In the genomic region with DNA sequence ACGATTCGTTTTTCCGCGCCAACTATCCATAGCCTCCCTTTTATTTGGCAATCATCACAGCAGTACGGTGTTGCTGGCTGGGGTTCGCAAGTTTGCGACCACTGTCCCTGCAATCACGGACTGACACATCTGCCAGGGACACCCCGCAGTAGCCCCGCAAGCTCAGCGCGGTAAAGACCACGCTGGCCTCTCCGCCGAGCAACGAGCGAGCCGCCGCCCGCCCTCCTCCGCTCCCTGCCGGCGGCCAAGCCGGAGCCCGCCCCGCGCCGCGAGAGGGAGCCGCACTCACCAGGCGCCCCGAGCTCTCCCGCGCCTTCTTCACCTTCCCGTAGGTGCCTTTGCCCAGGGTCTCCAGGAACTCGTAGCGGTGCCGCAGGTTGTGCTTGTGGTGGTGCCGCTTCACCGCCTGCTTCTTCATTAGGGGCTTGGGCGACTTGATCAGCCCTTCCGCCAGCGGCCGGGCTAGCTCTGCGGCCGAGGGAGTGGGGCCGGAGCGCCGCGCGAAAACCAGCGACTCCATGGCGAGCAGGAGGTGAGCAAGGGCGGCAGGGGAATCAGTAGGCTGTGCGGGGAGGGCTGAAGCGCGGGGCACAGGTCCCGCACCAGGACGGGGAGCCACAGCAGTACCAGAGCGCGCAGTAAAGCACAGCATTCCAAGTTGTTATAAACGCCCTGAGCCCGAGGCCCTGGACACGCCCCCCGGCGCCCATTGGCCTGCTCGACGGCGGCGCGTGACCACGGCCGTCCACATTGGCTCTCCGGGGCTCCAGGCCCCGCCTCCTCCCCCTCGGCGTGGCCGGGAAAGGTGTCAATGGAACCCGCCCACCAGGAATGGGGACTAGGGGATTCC, we compare ENCODE assay signal across 8 cellular contexts. TPM values are rescaled to one million over a fixed set of nuclear protein-coding genes. Genes with fewer than 3 reads are reported as not detected.
DNase-seq lines count a peak whose midpoint lies in the region; ATAC-seq and TF ChIP-seq lines count a peak whose summit lies in the region.

A gene (minus strand): TSS at position 637 of the 850 bp plus-strand sequence. CDS start 117 bp downstream, at position 520.

- H3K27ac ChIP-seq in suprapubic skin, result peak within 1 kb of the TSS; percentile 78

- 2% methylated on average over 24 of the region's 79 CpGs for WGBS in suprapubic skin

- no peaks in the 10 kb centered on the region for H3K9me3 Mint-ChIP-seq in activated naive CD8-positive, alpha-beta T cell treated with anti-CD3 and anti-CD28 coated beads, Interleukin-2, amount 10 ng/mL, durations not matched to agents 7 days and 5 days

- peak within 1 kb of the TSS; percentile 46 for H3K4me3 ChIP-seq in GM08714 (ENCODE audit: low read length)
- H3K4me3 ChIP-seq in suprapubic skin, result peak within 1 kb of the TSS; percentile 67

- no peaks in the 10 kb centered on the region for H3K36me3 Mint-ChIP-seq in activated naive CD8-positive, alpha-beta T cell treated with anti-CD3 and anti-CD28 coated beads, Interleukin-2, amount 10 ng/mL, durations not matched to agents 7 days and 5 days

- intact Hi-C loops in head of caudate nucleus (cut with DNase I), result no loop called here

- no peaks in the 10 kb centered on the region for H3K9me3 ChIP-seq in suprapubic skin

- H3K4me3 Mint-ChIP-seq in activated naive CD8-positive, alpha-beta T cell treated with anti-CD3 and anti-CD28 coated beads, Interleukin-2, amount 10 ng/mL, durations not matched to agents 7 days and 5 days, result peak within 1 kb of the TSS; percentile 87

- peak; percentile 17 to 25 for TF ChIP-seq POLR2A in suprapubic skin (IDR thresholded peaks at IDR 0.05)

- ATAC-seq in activated naive CD8-positive, alpha-beta T cell treated with anti-CD3 and anti-CD28 coated beads, Interleukin-2, amount 10 ng/mL, durations not matched to agents 7 days and 5 days (ENCODE audit: low read depth), result peak; percentile 79
- peak; percentile 89 for ATAC-seq in omental fat pad (ENCODE audit: low FRiP score)
- ATAC-seq in GM19463 (IDR thresholded peaks at IDR 0.05; ENCODE audit: unreplicated experiment), result no peak

- TF ChIP-seq EP300 in suprapubic skin (IDR thresholded peaks at IDR 0.05), result no peak

- peak within 1 kb of the TSS; percentile 77 for H3K27ac Mint-ChIP-seq in activated naive CD8-positive, alpha-beta T cell treated with anti-CD3 and anti-CD28 coated beads, Interleukin-2, amount 10 ng/mL, durations not matched to agents 7 days and 5 days

- TF ChIP-seq CTCF in omental fat pad (IDR thresholded peaks at IDR 0.05) (no peak), suprapubic skin (IDR thresholded peaks at IDR 0.05) (peak in 1 of 2 donors; percentile 49)

- no peaks in the 10 kb centered on the region for H3K36me3 ChIP-seq in suprapubic skin

- peaks cover 3% of the 10 kb centered on the region for H3K27me3 ChIP-seq in suprapubic skin

- DNase-seq in NCI-H1048 (lab: John Stamatoyannopoulos, UW), result peak; percentile 99
- DNase-seq in SW 1271 (lab: John Stamatoyannopoulos, UW), result peak; percentile 59 to 79
- peak; percentile 82 for DNase-seq in activated naive CD8-positive, alpha-beta T cell treated with anti-CD3 and anti-CD28 coated beads, Interleukin-2, amount 10 ng/mL, durations not matched to agents 7 days and 5 days
- DNase-seq in head of caudate nucleus, result peak; percentile 88 to 97 (median 93)
- DNase-seq in omental fat pad (ENCODE audit: low spot score), result peak; percentile 74
- peak; percentile 89 to 92 for DNase-seq in suprapubic skin (ENCODE audit: low spot score in 2 of 2)

- H3K27me3 Mint-ChIP-seq in activated naive CD8-positive, alpha-beta T cell treated with anti-CD3 and anti-CD28 coated beads, Interleukin-2, amount 10 ng/mL, durations not matched to agents 7 days and 5 days, result peaks cover 24% of the 10 kb centered on the region

- peaks cover 41% of the 10 kb centered on the region for H3K4me1 Mint-ChIP-seq in activated naive CD8-positive, alpha-beta T cell treated with anti-CD3 and anti-CD28 coated beads, Interleukin-2, amount 10 ng/mL, durations not matched to agents 7 days and 5 days

- POLR2A ChIA-PET in activated naive CD8-positive, alpha-beta T cell treated with anti-CD3 and anti-CD28 coated beads, Interleukin-2, amount 10 ng/mL, durations not matched to agents 7 days and 5 days (lab: Charles Lee), result interaction anchor here (0.8 to 9.4 kb wide), 4 partner anchors 35 to 47 kb away, joined by 3 to 170 read pairs (median 16); no protein-coding TSS in a partner anchor

- peaks cover 57% of the 10 kb centered on the region for H3K4me1 ChIP-seq in suprapubic skin

RNA-seq across cellular contexts. Expression of the gene that starts here (rescaled TPM):
- 10 to 100 TPM; 13.0 to 14.7 TPM for total RNA-seq in activated naive CD8-positive, alpha-beta T cell treated with anti-CD3 and anti-CD28 coated beads, Interleukin-2, amount 10 ng/mL, durations not matched to agents 7 days and 5 days
- total RNA-seq in omental fat pad (1 to 10 TPM; 1.1 to 5.4 (median 3.2) TPM), suprapubic skin (10 to 100 TPM; 16.2 to 41.2 (median 30.2) TPM)
